8 cellular contexts compared by ENCODE assay signal in genomic region chr6:36985384-36985962, GRCh38. TPM values are rescaled to one million over a fixed set of nuclear protein-coding genes. Genes with fewer than 3 reads are reported as not detected.
DNase-seq lines count a peak whose midpoint lies in the region; ATAC-seq and TF ChIP-seq lines count a peak whose summit lies in the region.

No MANE protein-coding gene starts in this region.

- no peaks in the 10 kb centered on the region for H4K20me1 ChIP-seq in OCI-LY1 (ENCODE audit: insufficient read depth, low read length)

- no peaks in the 10 kb centered on the region for H3K27me3 ChIP-seq in OCI-LY1 (ENCODE audit: insufficient read depth, low read length)
- H3K27me3 ChIP-seq in stomach: no peaks in the 10 kb centered on the region

- no peak for TF ChIP-seq CTCF in OCI-LY1 (IDR thresholded peaks at IDR 0.05; ENCODE audit: low read length)
- TF ChIP-seq CTCF in foreskin fibroblast (IDR thresholded peaks at IDR 0.05; ENCODE audit: low read depth, low read length): no peak
- no peak for TF ChIP-seq CTCF in stomach (IDR thresholded peaks at IDR 0.05)

- no peak for TF ChIP-seq EP300 in stomach (IDR thresholded peaks at IDR 0.05)

- H3K9me3 ChIP-seq in OCI-LY1 (ENCODE audit: low read length) (no peaks in the 10 kb centered on the region), stomach (no peaks in the 10 kb centered on the region)

- peak; percentile 64 for DNase-seq in NCI-H2227 (lab: John Stamatoyannopoulos, UW; ENCODE audit: unreplicated experiment)
- DNase-seq in NCI-H2227 treated with DMSO at 0.1 percent for 48 hours (lab: John Stamatoyannopoulos, UW): no peak
- no peak for DNase-seq in foreskin fibroblast
- DNase-seq in stomach: no peak
- DNase-seq in SIG-M5 (lab: John Stamatoyannopoulos, UW): no peak
- no peak for DNase-seq in GF-D8 (lab: John Stamatoyannopoulos, UW)

- H3K27ac ChIP-seq in OCI-LY1 (ENCODE audit: low read depth, low read length, poor library complexity, severe bottlenecking) (no peak overlapping the region), stomach (peak overlapping the region; percentile 97 to 99 (median 99))

- no peaks in the 10 kb centered on the region for H3K9me2 ChIP-seq in OCI-LY1 (ENCODE audit: low read depth, low read length)

- H3K36me3 ChIP-seq in OCI-LY1 (ENCODE audit: insufficient read depth, low read length) (no peaks in the 10 kb centered on the region), stomach (peaks cover 0 to 20% (median 13%) of the 10 kb centered on the region in 4 donors)

- H3K9ac ChIP-seq in OCI-LY1 (ENCODE audit: low read length): peak overlapping the region; percentile 92

- ATAC-seq in GM19324 (IDR thresholded peaks at IDR 0.05; ENCODE audit: low FRiP score, unreplicated experiment): no peak

- no peak for TF ChIP-seq POLR2A in stomach (IDR thresholded peaks at IDR 0.05)

- H2AFZ ChIP-seq in OCI-LY1 (ENCODE audit: low read length): no peak overlapping the region

- peaks cover 49% of the 10 kb centered on the region for H3K4me1 ChIP-seq in OCI-LY1 (ENCODE audit: insufficient read depth, low read length, severe bottlenecking)
- peaks cover 40 to 61% (median 54%) of the 10 kb centered on the region in 4 donors for H3K4me1 ChIP-seq in stomach

- H3K4me3 ChIP-seq in OCI-LY1 (ENCODE audit: low read depth, low read length, poor library complexity, severe bottlenecking): peak overlapping the region; percentile 90
- H3K4me3 ChIP-seq in foreskin fibroblast (ENCODE audit: low read depth in 1 of 2, low read length in 2 of 2): peak overlapping the region; percentile 66 to 68
- peak overlapping the region; percentile 91 to 100 (median 94) for H3K4me3 ChIP-seq in stomach

- H3K4me2 ChIP-seq in OCI-LY1 (ENCODE audit: low read length): peak overlapping the region; percentile 83

- no peaks in the 10 kb centered on the region for H3F3A ChIP-seq in OCI-LY1 (ENCODE audit: insufficient read depth, low read length)

- 0 to 1% (median 0%) methylated on average over 26 of the region's 26 CpGs for WGBS in stomach, 5 donors

- intact Hi-C loops in stomach (cut with DNase I; ENCODE audit: low total_unique reads): no loop called here

- peaks cover 33% of the 10 kb centered on the region for H3K79me2 ChIP-seq in OCI-LY1 (ENCODE audit: insufficient read depth, low read length)

RNA-seq across cellular contexts. Expression of gene MTCH1, which starts 0.5 kb away (rescaled TPM):
- total RNA-seq in stomach: 100 to 1,000 TPM; 123 to 202 (median 189) TPM
- 100 to 1,000 TPM; 110 to 172 (median 122) TPM for polyA plus RNA-seq in stomach

RNA-seq across cellular contexts. Expression of gene FGD2, which starts 20.0 kb away (rescaled TPM):
- 10 to 100 TPM in 2 of 5 donors, 1 to 10 TPM in 3; 2.6 to 34.5 (median 7.3) TPM for total RNA-seq in stomach
- 1 to 10 TPM; 2.7 to 3.5 (median 3.1) TPM for polyA plus RNA-seq in stomach

RNA-seq across cellular contexts. Expression of gene PI16, which starts 30.9 kb away (rescaled TPM):
- 10 to 100 TPM in 2 of 5 donors, 1 to 10 TPM in 1, not detected in 2; 1.7 to 21.3 (median 10.4) TPM for total RNA-seq in stomach
- 1 to 10 TPM; 1.2 to 4.3 (median 1.5) TPM for polyA plus RNA-seq in stomach
